ENCODE assay signal across 10 cellular contexts in the genomic region with DNA sequence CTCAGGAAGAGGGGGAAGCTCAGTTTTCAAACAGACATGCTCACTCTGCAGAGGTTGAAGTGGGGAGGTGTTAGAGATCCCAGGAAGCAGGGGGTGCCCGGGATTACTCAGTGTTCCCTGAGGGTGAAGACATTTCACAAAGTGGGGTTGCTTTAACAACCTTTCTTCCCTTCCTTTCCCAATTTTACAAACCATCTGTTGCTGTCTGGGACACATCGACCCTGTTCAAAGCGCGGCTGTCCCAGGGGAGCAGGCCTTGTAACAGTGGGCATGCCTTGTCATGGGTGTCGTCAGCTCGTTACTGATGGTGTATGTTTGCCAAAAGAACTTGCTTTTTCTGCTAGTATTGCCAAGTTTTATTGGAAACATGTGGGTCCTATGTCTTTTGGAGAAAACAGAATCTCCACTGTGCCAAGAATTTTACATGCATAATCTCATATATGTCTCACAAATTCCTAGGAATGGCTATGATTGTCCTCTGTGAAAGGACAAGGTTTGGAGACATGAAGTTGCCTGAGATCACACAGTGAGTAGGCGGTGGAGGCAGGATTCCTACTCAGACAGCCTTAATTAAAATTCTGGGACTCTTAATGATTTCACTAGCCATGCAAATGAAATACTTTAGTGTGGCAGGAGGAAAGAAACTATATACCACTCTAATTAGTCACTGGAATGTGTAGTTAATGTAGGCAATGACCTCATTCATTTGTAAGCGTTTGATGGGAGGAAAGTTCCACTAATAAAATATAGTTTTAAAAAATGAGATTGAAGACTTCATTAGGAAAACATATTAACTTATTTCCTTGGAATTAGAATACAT.
DNase-seq lines count a peak whose midpoint lies in the region; ATAC-seq and TF ChIP-seq lines count a peak whose summit lies in the region.
"Had no signal": no experiment of that assay in that cellular context is flagged by ENCODE, and none has a peak within 500 bp of the region (broad histone marks: within the 10 kb centered on the region; RNA-seq: fewer than 3 reads in every experiment).

No MANE protein-coding gene starts in this region.

- no peak for DNase-seq in SK-N-MC (ENCODE audit: low read depth, low spot score)
- peak; percentile 97 for DNase-seq in fibroblast of mammary gland (ENCODE audit: low read depth)
- DNase-seq in omental fat pad (ENCODE audit: low spot score), result peak; percentile 50
- no peak for DNase-seq in stomach
- DNase-seq in GM19238 (ENCODE audit: insufficient read length, low spot score), result no peak
- DNase-seq: activated CD4-positive, alpha-beta T cell treated with anti-CD3 and anti-CD28 coated beads, Interleukin-2, amount 50 U/mL, for 48 hours; esophagus squamous epithelium had no signal

- H3K9ac ChIP-seq in BLaER1 treated with 17β-estradiol and CSF1 and Interleukin-3, amounts not matched to agents 10 nM and 100 nM, result no peak overlapping the region
- H3K9ac ChIP-seq in SK-N-MC (ENCODE audit: insufficient read length), result peak overlapping the region; percentile 18

- H3K4me3 ChIP-seq in BLaER1 treated with 17β-estradiol and CSF1 and Interleukin-3, amounts not matched to agents 10 nM and 100 nM, result no peak overlapping the region
- H3K4me3 ChIP-seq in SK-N-MC, result peak overlapping the region; percentile 62
- no peak overlapping the region for H3K4me3 ChIP-seq in fibroblast of mammary gland (ENCODE audit: control insufficient read depth, low read depth, low read length)
- H3K4me3 ChIP-seq in stomach, result no peak overlapping the region
- H3K4me3 ChIP-seq: esophagus squamous epithelium had no signal

- WGBS in stomach, 5 donors, result 59 to 82% (median 75%) methylated on average over 8 of the region's 8 CpGs

- TF ChIP-seq EP300 in stomach (IDR thresholded peaks at IDR 0.05), result no peak

- no peak for TF ChIP-seq CTCF in fibroblast of mammary gland (conservative IDR thresholded peaks at IDR 0.05; ENCODE audit: control insufficient read depth, insufficient read depth, low read depth, low read length)
- no peak for TF ChIP-seq CTCF in omental fat pad (IDR thresholded peaks at IDR 0.05)
- no peak for TF ChIP-seq CTCF in stomach (IDR thresholded peaks at IDR 0.05)

- H3K4me2 ChIP-seq in BLaER1 treated with 17β-estradiol and CSF1 and Interleukin-3, amounts not matched to agents 10 nM and 100 nM, result peak overlapping the region in 8 of 11 experiments; percentile 11 to 51 (median 38); a peak in 14 of 22 replicates

- ATAC-seq in omental fat pad (ENCODE audit: low FRiP score) (peak; percentile 67), HG03442 (IDR thresholded peaks at IDR 0.05; ENCODE audit: unreplicated experiment) (no peak), GM21423 (IDR thresholded peaks at IDR 0.05; ENCODE audit: unreplicated experiment) (no peak)

- H3K27me3 ChIP-seq in BLaER1 treated with 17β-estradiol and CSF1 and Interleukin-3, amounts not matched to agents 10 nM and 100 nM, result no peaks in the 10 kb centered on the region; a peak in 1 of 22 replicates
- no peaks in the 10 kb centered on the region for H3K27me3 ChIP-seq in stomach
- H3K27me3 ChIP-seq: esophagus squamous epithelium had no signal

- no peaks in the 10 kb centered on the region for H3K36me3 ChIP-seq in BLaER1 treated with 17β-estradiol and CSF1 and Interleukin-3, amounts not matched to agents 10 nM and 100 nM
- no peaks in the 10 kb centered on the region for H3K36me3 ChIP-seq in SK-N-MC (ENCODE audit: insufficient read depth, low read length)
- H3K36me3 ChIP-seq in stomach, result no peaks in the 10 kb centered on the region
- H3K36me3 ChIP-seq: esophagus squamous epithelium had no signal

- H4K20me1 ChIP-seq in BLaER1 treated with 17β-estradiol and CSF1 and Interleukin-3, amounts not matched to agents 10 nM and 100 nM, result no peaks in the 10 kb centered on the region

- TF ChIP-seq POLR2A in stomach (IDR thresholded peaks at IDR 0.05), result no peak

- peaks cover 0 to 10% (median 8%) of the 10 kb centered on the region in 10 experiments; a peak in 14 of 20 replicates for H3K4me1 ChIP-seq in BLaER1 treated with 17β-estradiol and CSF1 and Interleukin-3, amounts not matched to agents 10 nM and 100 nM
- H3K4me1 ChIP-seq in stomach, result no peaks in the 10 kb centered on the region

- peaks cover 0 to 11% (median 0%) of the 10 kb centered on the region in 11 experiments; a peak in 2 of 22 replicates for H3K9me3 ChIP-seq in BLaER1 treated with 17β-estradiol and CSF1 and Interleukin-3, amounts not matched to agents 10 nM and 100 nM (replicated peaks in 1 of 11)
- H3K9me3 ChIP-seq in SK-N-MC (ENCODE audit: low read depth, low read length) (no peaks in the 10 kb centered on the region), stomach (no peaks in the 10 kb centered on the region)
- H3K9me3 ChIP-seq: esophagus squamous epithelium had no signal

- no peak overlapping the region for H3K27ac ChIP-seq in BLaER1 treated with 17β-estradiol and CSF1 and Interleukin-3, amounts not matched to agents 10 nM and 100 nM
- H3K27ac ChIP-seq in SK-N-MC (peak overlapping the region; percentile 94), stomach (no peak overlapping the region)

- intact Hi-C loops in stomach (cut with DNase I; ENCODE audit: low total_unique reads), result no loop called here

Comparison
In these comparisons a context has a peak if more than half of its experiments do, and no peak if none do; other contexts are left out.
1. DNase-seq: peak in fibroblast of mammary gland (single experiment) and omental fat pad (single experiment); none in SK-N-MC (single experiment), stomach (single experiment) and GM19238 (single experiment).